ENCODE assay signal across 14 cellular contexts in genomic region chr7:36058020-36058592, GRCh38.
DNase-seq lines count a peak whose midpoint lies in the region; ATAC-seq and TF ChIP-seq lines count a peak whose summit lies in the region.
"Had no signal": no experiment of that assay in that cellular context is flagged by ENCODE, and none has a peak within 500 bp of the region (broad histone marks: within the 10 kb centered on the region; RNA-seq: fewer than 3 reads in every experiment).

No MANE protein-coding gene starts in this region.

- no peak overlapping the region for H3K4me2 ChIP-seq in trophoblast cell (ENCODE audit: low read length)
- H3K4me2 ChIP-seq in PC-9, result no peak overlapping the region

- no peaks in the 10 kb centered on the region for H3K9me3 ChIP-seq in trophoblast cell (ENCODE audit: insufficient read depth, low read depth, low read length)
- no peaks in the 10 kb centered on the region for H3K9me3 ChIP-seq in PC-9 (ENCODE audit: insufficient read depth, low read depth)
- H3K9me3 ChIP-seq in tibial nerve, result no peaks in the 10 kb centered on the region
- H3K9me3 ChIP-seq: stomach had no signal

- H3K4ac ChIP-seq in trophoblast cell (ENCODE audit: low read depth, low read length), result no peak overlapping the region

- no peak overlapping the region for H4K8ac ChIP-seq in trophoblast cell (ENCODE audit: low read depth, low read length)

- H3F3A ChIP-seq in PC-9 (ENCODE audit: insufficient read depth, low read depth), result no peaks in the 10 kb centered on the region

- no peak overlapping the region for H2BK120ac ChIP-seq in trophoblast cell (ENCODE audit: insufficient read depth, low read length, poor library complexity)

- no peak overlapping the region for H3K14ac ChIP-seq in trophoblast cell (ENCODE audit: low read length)

- H4K12ac ChIP-seq in trophoblast cell (ENCODE audit: low read depth, low read length), result no peak overlapping the region

- no TSS peak for BruUV-seq in PC-9 (replicated peaks; lab: Mats Ljungman, UMichigan)

- no CpG with 5 or more reads among the region's 9 CpGs for WGBS in trophoblast cell (ENCODE audit: extremely low coverage, insufficient coverage, insufficient read length)
- WGBS in tibial nerve, 2 donors, result 77 to 79% methylated on average over 9 of the region's 9 CpGs

- intact Hi-C loops in PC-9 (cut with micrococcal nuclease; ENCODE audit: unreplicated experiment), result no loop called here

- H3K36me3 Mint-ChIP-seq in type B pancreatic cell, result no peaks in the 10 kb centered on the region

- no peak overlapping the region for H3K9ac ChIP-seq in trophoblast cell (ENCODE audit: low read length)

- H3K27me3 Mint-ChIP-seq in type B pancreatic cell, result no peaks in the 10 kb centered on the region
- H3K27me3 Mint-ChIP-seq: progenitor cell of endocrine pancreas had no signal

- H2AFZ ChIP-seq in trophoblast cell (ENCODE audit: insufficient read depth, low read length, poor library complexity), result no peak overlapping the region
- H2AFZ ChIP-seq in PC-9, result no peak overlapping the region

- H3K36me3 ChIP-seq in trophoblast cell (ENCODE audit: control insufficient read depth in 1 of 2, insufficient read depth in 2 of 2, low read length in 2 of 2) (no peaks in the 10 kb centered on the region), PC-9 (ENCODE audit: low read depth) (no peaks in the 10 kb centered on the region), tibial nerve (no peaks in the 10 kb centered on the region)
- H3K36me3 ChIP-seq: cardiac muscle cell, stomach had no signal

- H3K4me3 ChIP-seq in trophoblast cell (ENCODE audit: low read depth, low read length) (peak overlapping the region; percentile 28), PC-9 (no peak overlapping the region), tibial nerve (no peak overlapping the region)
- H3K4me3 ChIP-seq: cardiac muscle cell, K562, stomach had no signal

- no peak overlapping the region for H3K18ac ChIP-seq in trophoblast cell (ENCODE audit: low read length)

- H3K9me3 Mint-ChIP-seq in type B pancreatic cell, result peaks cover 6% of the 10 kb centered on the region

- TF ChIP-seq EP300 in tibial nerve (IDR thresholded peaks at IDR 0.05), result no peak

- no peak overlapping the region for H2AK5ac ChIP-seq in trophoblast cell (ENCODE audit: low read length)

- H3K79me1 ChIP-seq in trophoblast cell (ENCODE audit: low read length), result no peaks in the 10 kb centered on the region

- H3K4me3 Mint-ChIP-seq in type B pancreatic cell, result no peak overlapping the region

- H3K23ac ChIP-seq in trophoblast cell (ENCODE audit: low read length), result no peak overlapping the region

- ATAC-seq in GM18907 (IDR thresholded peaks at IDR 0.05; ENCODE audit: unreplicated experiment), result peak; percentile 53
- ATAC-seq in GM21576 (IDR thresholded peaks at IDR 0.05; ENCODE audit: unreplicated experiment), result peak; percentile 80
- peak; percentile 55 for ATAC-seq in HG03103 (IDR thresholded peaks at IDR 0.05; ENCODE audit: low read depth, unreplicated experiment)
- ATAC-seq: K562 had no signal

- H3K27ac Mint-ChIP-seq in type B pancreatic cell, result no peak overlapping the region
- H3K27ac Mint-ChIP-seq: progenitor cell of endocrine pancreas had no signal

- no peak overlapping the region for H2BK12ac ChIP-seq in trophoblast cell (ENCODE audit: low read length)

- H3K4me1 ChIP-seq in trophoblast cell (ENCODE audit: control insufficient read depth in 1 of 2, insufficient read depth in 2 of 2, low read length in 2 of 2) (no peaks in the 10 kb centered on the region), PC-9 (replicated peaks; ENCODE audit: insufficient read depth) (peaks cover 14% of the 10 kb centered on the region), tibial nerve (no peaks in the 10 kb centered on the region)
- H3K4me1 ChIP-seq: stomach had no signal

- POLR2A ChIA-PET in PC-9 (lab: Charles Lee; ENCODE audit: unreplicated experiment), result no interaction called here

- H3K27ac ChIP-seq in trophoblast cell (ENCODE audit: low read depth, low read length), result no peak overlapping the region
- no peak overlapping the region for H3K27ac ChIP-seq in PC-9
- H3K27ac ChIP-seq in tibial nerve, result no peak overlapping the region
- H3K27ac ChIP-seq: cardiac muscle cell, epithelial cell of prostate, stomach had no signal

- peaks cover 3% of the 10 kb centered on the region for H3K4me1 Mint-ChIP-seq in type B pancreatic cell (ENCODE audit: unreplicated experiment)

- CTCF ChIA-PET in PC-9 (lab: Charles Lee), result no interaction called here

- no peaks in the 10 kb centered on the region for H4K20me1 ChIP-seq in PC-9 (ENCODE audit: insufficient read depth)

- DNase-seq in trophoblast cell, result no peak
- DNase-seq in PC-9, result no peak
- DNase-seq in type B pancreatic cell (ENCODE audit: extremely low spot score, unreplicated experiment), result no peak
- no peak for DNase-seq in tibial nerve (ENCODE audit: low spot score in 2 of 2)
- DNase-seq: activated naive CD4-positive, alpha-beta T cell treated with Interleukin-2 at 50 U/mL for 16 hours; mammary epithelial cell; stomach had no signal

- TF ChIP-seq POLR2A in tibial nerve (IDR thresholded peaks at IDR 0.05), result no peak

- H3K9me2 ChIP-seq in PC-9 (ENCODE audit: insufficient read depth), result no peaks in the 10 kb centered on the region

- H3K27me3 ChIP-seq in trophoblast cell (ENCODE audit: insufficient read depth, low read length) (no peaks in the 10 kb centered on the region), PC-9 (ENCODE audit: insufficient read depth, low read depth) (no peaks in the 10 kb centered on the region), tibial nerve (no peaks in the 10 kb centered on the region)
- H3K27me3 ChIP-seq: cardiac muscle cell, stomach had no signal

- no peaks in the 10 kb centered on the region for H3K79me2 ChIP-seq in trophoblast cell (ENCODE audit: control insufficient read depth, insufficient read depth, low read length, poor library complexity)
- no peaks in the 10 kb centered on the region for H3K79me2 ChIP-seq in PC-9 (ENCODE audit: low read depth)

- TF ChIP-seq CTCF in PC-9 (conservative IDR thresholded peaks at IDR 0.05) (no peak), type B pancreatic cell (conservative IDR thresholded peaks at IDR 0.05) (no peak), tibial nerve (IDR thresholded peaks at IDR 0.05) (no peak)

- no peak overlapping the region for H4K91ac ChIP-seq in trophoblast cell (ENCODE audit: low read depth, low read length)

- no peak overlapping the region for H2BK5ac ChIP-seq in trophoblast cell (ENCODE audit: low read depth, low read length, poor library complexity)
